Comparison of ENCODE assay signal across 9 cellular contexts in genomic region chr7:143884978-143885559, GRCh38.
A peak's percentile ranks its signal among the peaks of the same experiment; 100 is the strongest.
DNase-seq lines count a peak whose midpoint lies in the region; ATAC-seq and TF ChIP-seq lines count a peak whose summit lies in the region.
"Had no signal": no experiment of that assay in that cellular context is flagged by ENCODE, and none has a peak within 500 bp of the region (broad histone marks: within the 10 kb centered on the region; RNA-seq: fewer than 3 reads in every experiment).

No MANE protein-coding gene starts in this region.

- H3K27me3 Mint-ChIP-seq in stimulated activated memory B cell treated with anti-CD40 and anti-IgM and Interleukin-4, amounts not matched to agents 10 μg/mL and 1 μg/mL and 100 μg/mL, for 72 hours, result peaks cover 59% of the 10 kb centered on the region

- H3K4me1 Mint-ChIP-seq in stimulated activated memory B cell treated with anti-CD40 and anti-IgM and Interleukin-4, amounts not matched to agents 10 μg/mL and 1 μg/mL and 100 μg/mL, for 72 hours, result peaks cover 38% of the 10 kb centered on the region

- no peak for TF ChIP-seq CTCF in choroid plexus epithelial cell (conservative IDR thresholded peaks at IDR 0.05; ENCODE audit: low read depth, low read length)

- H3K27ac Mint-ChIP-seq in stimulated activated memory B cell treated with anti-CD40 and anti-IgM and Interleukin-4, amounts not matched to agents 10 μg/mL and 1 μg/mL and 100 μg/mL, for 72 hours, result no peak overlapping the region

- no peaks in the 10 kb centered on the region for H3K9me3 Mint-ChIP-seq in stimulated activated memory B cell treated with anti-CD40 and anti-IgM and Interleukin-4, amounts not matched to agents 10 μg/mL and 1 μg/mL and 100 μg/mL, for 72 hours

- peak; percentile 90 for ATAC-seq in HG02571 (IDR thresholded peaks at IDR 0.05; ENCODE audit: unreplicated experiment)
- ATAC-seq in stimulated activated memory B cell treated with anti-CD40 and anti-IgM and Interleukin-4, amounts not matched to agents 10 μg/mL and 1 μg/mL and 100 μg/mL, for 72 hours, result no peak

- DNase-seq in NCI-H82 (lab: John Stamatoyannopoulos, UW), result peak; percentile 75
- no peak for DNase-seq in NCI-H82 treated with DMSO at 0.1 percent for 48 hours (lab: John Stamatoyannopoulos, UW; ENCODE audit: unreplicated experiment)
- DNase-seq in NCI-H2227 treated with DMSO at 0.1 percent for 48 hours (lab: John Stamatoyannopoulos, UW), result peak; percentile 89
- DNase-seq in choroid plexus epithelial cell (ENCODE audit: low read depth), result peak; percentile 84
- peak; percentile 73 for DNase-seq in kidney glomerular epithelial cell (lab: John Stamatoyannopoulos, UW)
- DNase-seq in NCI-H2107 treated with DMSO at 0.1 percent for 48 hours (lab: John Stamatoyannopoulos, UW; ENCODE audit: unreplicated experiment), result no peak

- peak overlapping the region; percentile 40 for H3K4me3 Mint-ChIP-seq in stimulated activated memory B cell treated with anti-CD40 and anti-IgM and Interleukin-4, amounts not matched to agents 10 μg/mL and 1 μg/mL and 100 μg/mL, for 72 hours

- peaks cover 24% of the 10 kb centered on the region for H3K36me3 Mint-ChIP-seq in stimulated activated memory B cell treated with anti-CD40 and anti-IgM and Interleukin-4, amounts not matched to agents 10 μg/mL and 1 μg/mL and 100 μg/mL, for 72 hours

- H3K4me3 ChIP-seq in choroid plexus epithelial cell (ENCODE audit: low read depth, low read length), result peak overlapping the region; percentile 81
- H3K4me3 ChIP-seq: BLaER1 had no signal

Comparison
In these comparisons a context has a peak if more than half of its experiments do, and no peak if none do; other contexts are left out.
1. DNase-seq: peak in NCI-H82 (single experiment), NCI-H2227 treated with DMSO at 0.1 percent for 48 hours (single experiment), choroid plexus epithelial cell (single experiment) and kidney glomerular epithelial cell (single experiment); none in NCI-H82 treated with DMSO at 0.1 percent for 48 hours (single experiment) and NCI-H2107 treated with DMSO at 0.1 percent for 48 hours (single experiment).